ENCODE assay signal across 24 cellular contexts in the genomic region with DNA sequence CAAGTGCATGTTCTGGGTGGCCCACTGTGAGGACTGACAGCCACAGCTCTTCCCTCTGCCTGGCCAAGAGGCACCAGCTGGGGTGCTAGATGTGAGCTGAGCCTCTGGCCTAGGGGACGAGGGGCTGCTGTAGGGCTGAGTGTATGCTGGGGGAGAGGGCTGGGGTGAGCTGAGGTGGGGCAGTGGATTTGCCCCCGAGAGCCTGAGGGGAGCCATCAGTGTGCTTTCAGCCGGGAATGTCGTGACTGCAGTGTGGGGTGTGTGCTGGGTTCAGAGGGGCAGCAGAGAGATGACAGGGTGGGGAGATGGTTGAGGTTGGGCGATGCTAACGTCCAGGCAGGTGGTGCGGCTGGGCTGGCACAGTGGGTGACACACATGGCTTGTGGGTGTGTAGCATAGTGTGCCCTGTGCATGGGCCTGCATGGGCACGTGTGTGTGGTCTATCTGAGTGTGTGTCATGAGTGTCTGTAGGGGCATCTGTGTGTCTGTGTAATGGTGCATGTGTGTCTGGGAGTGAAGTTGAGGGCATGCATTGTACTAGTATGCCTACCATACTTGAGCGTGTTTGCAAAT. TPM values are rescaled to one million over a fixed set of nuclear protein-coding genes. Genes with fewer than 3 reads are reported as not detected.
DNase-seq lines count a peak whose midpoint lies in the region; ATAC-seq, FAIRE-seq and TF ChIP-seq lines count a peak whose summit lies in the region.
"Had no signal": no experiment of that assay in that cellular context is flagged by ENCODE, and none has a peak within 500 bp of the region (broad histone marks: within the 10 kb centered on the region; RNA-seq: fewer than 3 reads in every experiment).

No MANE protein-coding gene starts in this region.

- H3K36me3 Mint-ChIP-seq in H9 (ENCODE audit: insufficient read depth in 1 of 3, low read depth in 3 of 3) (no peaks in the 10 kb centered on the region; a peak in 1 of 7 replicates), neural progenitor cell (no peaks in the 10 kb centered on the region)
- H3K36me3 Mint-ChIP-seq: CD4-positive, alpha-beta memory T cell; IgD-negative memory B cell had no signal

- no peak overlapping the region for H3K4ac ChIP-seq in H9 (ENCODE audit: low read depth, low read length)

- H3K4me3 Mint-ChIP-seq in H9 = peak overlapping the region in 1 of 2 experiments; percentile 22; a peak in 1 of 5 replicates
- H3K4me3 Mint-ChIP-seq in neural progenitor cell = peak overlapping the region; percentile 46
- H3K4me3 Mint-ChIP-seq: CD4-positive, alpha-beta memory T cell; IgD-negative memory B cell had no signal

- H4K20me1 ChIP-seq in H9 (ENCODE audit: control insufficient read depth, insufficient read depth, insufficient read length) (no peaks in the 10 kb centered on the region), neural progenitor cell (ENCODE audit: low read depth) (no peaks in the 10 kb centered on the region), SK-N-SH (ENCODE audit: insufficient read depth) (no peaks in the 10 kb centered on the region)

- H2BK20ac ChIP-seq in H9 (ENCODE audit: low read depth, low read length, poor library complexity, severe bottlenecking) = no peak overlapping the region

- H3K14ac ChIP-seq in H9 (ENCODE audit: insufficient read depth, low read length) = no peak overlapping the region

- H3K4me1 ChIP-seq in H9 (ENCODE audit: insufficient read depth, low read length) (no peaks in the 10 kb centered on the region; the same call in 1 of the 2 replicates), neural progenitor cell (no peaks in the 10 kb centered on the region), sigmoid colon (no peaks in the 10 kb centered on the region), SK-N-SH (ENCODE audit: control insufficient read depth in 1 of 2, insufficient read depth in 2 of 2, low read depth in 1 of 2, low read length in 1 of 2) (no peaks in the 10 kb centered on the region; a peak in 1 of 4 replicates)
- H3K4me1 ChIP-seq: Caco-2 had no signal

- H3K27ac Mint-ChIP-seq in H9 (no peak overlapping the region), neural progenitor cell (no peak overlapping the region)
- H3K27ac Mint-ChIP-seq: IgD-negative memory B cell had no signal

- no peak overlapping the region for H3K56ac ChIP-seq in H9 (ENCODE audit: insufficient read length, low read depth, low read length)

- H3K4me2 ChIP-seq in H9 (ENCODE audit: insufficient read depth, insufficient read length, low read length) (no peak overlapping the region), neural progenitor cell (no peak overlapping the region), SK-N-SH (no peak overlapping the region)
- H3K4me2 ChIP-seq: BLaER1 treated with 17β-estradiol and CSF1 and Interleukin-3, amounts not matched to agents 10 nM and 100 nM had no signal

- no peak overlapping the region for H3K18ac ChIP-seq in H9 (ENCODE audit: insufficient read length, low read depth, low read length)

- H3K4me3 ChIP-seq in neural progenitor cell = no peak overlapping the region
- H3K4me3 ChIP-seq in sigmoid colon = no peak overlapping the region
- H3K4me3 ChIP-seq in SK-N-SH (ENCODE audit: low read depth in 2 of 2, low read length in 1 of 2) = no peak overlapping the region
- H3K4me3 ChIP-seq in MG63 = no peak overlapping the region
- H3K4me3 ChIP-seq: BLaER1 treated with 17β-estradiol and CSF1 and Interleukin-3, amounts not matched to agents 10 nM and 100 nM; GM23248 had no signal

- H3K9me2 ChIP-seq in SK-N-SH = no peaks in the 10 kb centered on the region

- H4K91ac ChIP-seq in H9 (ENCODE audit: insufficient read length, low read depth, low read length) = no peak overlapping the region

- H2BK15ac ChIP-seq in H9 (ENCODE audit: low read depth, low read length) = no peak overlapping the region

- CTCF ChIA-PET in SK-N-SH (lab: Yijun Ruan, JAX) = interaction anchor here (1.2 to 4.2 kb wide), 2 partner anchors 9 to 72 kb away, joined by 3 to 44 read pairs; no protein-coding TSS in a partner anchor

- no peak for FAIRE-seq in GM12891 (lab: Jason Lieb, UNC)

- WGBS in H9 (ENCODE audit: extremely low coverage, insufficient read length, low lambda C conversion rate) = no CpG with 5 or more reads among the region's 9 CpGs
- WGBS in sigmoid colon, 2 donors = 75 to 86% methylated on average over 9 of the region's 9 CpGs
- 30% methylated on average over 6 of the region's 9 CpGs for WGBS in SK-N-SH (ENCODE audit: low lambda C conversion rate)

- H2AFZ ChIP-seq in H9 (ENCODE audit: low read length) = no peak overlapping the region
- no peak overlapping the region for H2AFZ ChIP-seq in neural progenitor cell (replicated peaks)
- H2AFZ ChIP-seq in SK-N-SH (ENCODE audit: low read depth) = no peak overlapping the region
- H2AFZ ChIP-seq: GM23248 had no signal

- H3K9me3 ChIP-seq in H9 (ENCODE audit: control insufficient read depth, low read depth, low read length) (no peaks in the 10 kb centered on the region), neural progenitor cell (ENCODE audit: low read depth) (no peaks in the 10 kb centered on the region), sigmoid colon (no peaks in the 10 kb centered on the region), SK-N-SH (no peaks in the 10 kb centered on the region), MG63 (no peaks in the 10 kb centered on the region)
- H3K9me3 ChIP-seq: BLaER1 treated with 17β-estradiol and CSF1 and Interleukin-3, amounts not matched to agents 10 nM and 100 nM had no signal

- no peak overlapping the region for H4K5ac ChIP-seq in H9 (ENCODE audit: insufficient read length, low read depth, low read length)

- no peak overlapping the region for H3T11ph ChIP-seq in H9 (ENCODE audit: low read length)

- H3K9ac ChIP-seq in H9 (ENCODE audit: extremely low read depth, insufficient read length, low read length) (no peak overlapping the region), neural progenitor cell (no peak overlapping the region), SK-N-SH (no peak overlapping the region)
- H3K9ac ChIP-seq: BLaER1 treated with 17β-estradiol and CSF1 and Interleukin-3, amounts not matched to agents 10 nM and 100 nM; GM23248 had no signal

- ATAC-seq in esophagus mucosa = peak; percentile 18

- no peak for TF ChIP-seq EP300 in sigmoid colon (IDR thresholded peaks at IDR 0.05)
- no peak for TF ChIP-seq EP300 in SK-N-SH (IDR thresholded peaks at IDR 0.05; ENCODE audit: borderline replicate concordance in 1 of 2, low read depth in 1 of 2, low read length in 1 of 2)

- peak; percentile 9 for DNase-seq in H9
- no peak for DNase-seq in neural progenitor cell (ENCODE audit: low spot score)
- DNase-seq in sigmoid colon = peak; percentile 44
- no peak for DNase-seq in SK-N-SH
- no peak for DNase-seq in GM12891 (ENCODE audit: insufficient read length, low spot score)
- no peak for DNase-seq in MG63
- no peak for DNase-seq in activated effector memory CD4-positive, alpha-beta T cell treated with anti-CD3 and anti-CD28 coated beads, Interleukin-2, amount 50 U/mL, for 16 hours
- DNase-seq: CD4-positive, alpha-beta memory T cell; DMS 273 treated with DMSO at 0.1 percent for 48 hours; DMS79 treated with DMSO at 0.1 percent for 48 hours; NCI-H1105 treated with DMSO at 0.1 percent for 48 hours; NCI-H1694; NCI-H2081; NCI-H2171; NCI-H345; NCI-H524; NCI-H774; NK-92 treated with Interleukin-12 subunit alpha and Interleukin-12 subunit beta, amount 100 ng/mL, for 24 hours had no signal

- H3F3A ChIP-seq in neural progenitor cell (ENCODE audit: low read depth) (no peaks in the 10 kb centered on the region), SK-N-SH (replicated peaks; ENCODE audit: insufficient read depth) (no peaks in the 10 kb centered on the region)

- no peaks in the 10 kb centered on the region for H3K79me1 ChIP-seq in H9 (ENCODE audit: insufficient read depth, low read depth, low read length, poor library complexity, severe bottlenecking)

- H3K27me3 ChIP-seq in H9 (ENCODE audit: insufficient read depth, low read length) (no peaks in the 10 kb centered on the region), neural progenitor cell (no peaks in the 10 kb centered on the region), sigmoid colon (peaks cover 0 to 30% (median 0%) of the 10 kb centered on the region in 3 donors), SK-N-SH (ENCODE audit: insufficient read depth) (peaks cover 11% of the 10 kb centered on the region; the same call in 1 of the 2 replicates), MG63 (peaks cover 32% of the 10 kb centered on the region)
- H3K27me3 ChIP-seq: BLaER1 treated with 17β-estradiol and CSF1 and Interleukin-3, amounts not matched to agents 10 nM and 100 nM had no signal

- H2BK5ac ChIP-seq in H9 (ENCODE audit: insufficient read length, low read length) = no peak overlapping the region

- peaks cover 14 to 23% of the 10 kb centered on the region in 2 experiments for H3K4me1 Mint-ChIP-seq in H9
- peaks cover 2% of the 10 kb centered on the region for H3K4me1 Mint-ChIP-seq in neural progenitor cell
- H3K4me1 Mint-ChIP-seq: CD4-positive, alpha-beta memory T cell had no signal

- intact Hi-C loops in sigmoid colon (cut with DNase I) = no loop called here

- TF ChIP-seq RAD21 in SK-N-SH (IDR thresholded peaks at IDR 0.05; ENCODE audit: low read length) = no peak

- TF ChIP-seq POLR2A in sigmoid colon (IDR thresholded peaks at IDR 0.05) = no peak
- TF ChIP-seq POLR2A in GM12891 (IDR thresholded peaks at IDR 0.05; ENCODE audit: low read depth, low read length) = no peak

- no peak overlapping the region for H4K8ac ChIP-seq in H9 (replicated peaks; ENCODE audit: insufficient read length, low read depth, low read length)

- H3K79me2 ChIP-seq in H9 (ENCODE audit: insufficient read depth, low read length) (no peaks in the 10 kb centered on the region), neural progenitor cell (ENCODE audit: low read depth) (no peaks in the 10 kb centered on the region), SK-N-SH (ENCODE audit: insufficient read depth) (no peaks in the 10 kb centered on the region)

- no peak overlapping the region for H2BK120ac ChIP-seq in H9 (ENCODE audit: low read depth, low read length, poor library complexity, severe bottlenecking)

- TF ChIP-seq CTCF in H9 (conservative IDR thresholded peaks at IDR 0.05) = no peak
- TF ChIP-seq CTCF in neural progenitor cell (IDR thresholded peaks at IDR 0.05) = no peak
- TF ChIP-seq CTCF in sigmoid colon (IDR thresholded peaks at IDR 0.05) = no peak
- TF ChIP-seq CTCF in SK-N-SH (IDR thresholded peaks at IDR 0.05) = no peak

- POLR2A ChIA-PET in SK-N-SH (lab: Yijun Ruan, JAX) = no interaction called here

- no peaks in the 10 kb centered on the region for H3K36me3 ChIP-seq in neural progenitor cell
- no peaks in the 10 kb centered on the region for H3K36me3 ChIP-seq in sigmoid colon
- H3K36me3 ChIP-seq in SK-N-SH (replicated peaks in 1 of 2; ENCODE audit: control insufficient read depth in 1 of 2, insufficient read depth in 2 of 2, low read length in 1 of 2) = no peaks in the 10 kb centered on the region
- no peaks in the 10 kb centered on the region for H3K36me3 ChIP-seq in MG63
- H3K36me3 ChIP-seq: BLaER1 treated with 17β-estradiol and CSF1 and Interleukin-3, amounts not matched to agents 10 nM and 100 nM had no signal

- no peak overlapping the region for H2BK12ac ChIP-seq in H9 (ENCODE audit: insufficient read length, low read depth, low read length)

- peaks cover 5% of the 10 kb centered on the region for H3K27me3 Mint-ChIP-seq in H9 (ENCODE audit: low read depth)
- peaks cover 25% of the 10 kb centered on the region for H3K27me3 Mint-ChIP-seq in neural progenitor cell (ENCODE audit: insufficient read depth, low read depth)

- H3K9me3 Mint-ChIP-seq in H9 (no peaks in the 10 kb centered on the region; a peak in 2 of 5 replicates), neural progenitor cell (peaks cover 3% of the 10 kb centered on the region)
- H3K9me3 Mint-ChIP-seq: IgD-negative memory B cell had no signal

- H3K23ac ChIP-seq in H9 (ENCODE audit: insufficient read length, low read depth, low read length) = no peak overlapping the region

- H3K23me2 ChIP-seq in H9 (ENCODE audit: insufficient read length, low read depth, low read length, poor library complexity, severe bottlenecking) = no peaks in the 10 kb centered on the region

- H3K27ac ChIP-seq in H9 (ENCODE audit: insufficient read length, low read depth, low read length) = no peak overlapping the region
- no peak overlapping the region for H3K27ac ChIP-seq in neural progenitor cell
- no peak overlapping the region for H3K27ac ChIP-seq in sigmoid colon
- no peak overlapping the region for H3K27ac ChIP-seq in SK-N-SH (ENCODE audit: low read depth in 2 of 2, low read length in 1 of 2)
- H3K27ac ChIP-seq: 22Rv1; BLaER1 treated with 17β-estradiol and CSF1 and Interleukin-3, amounts not matched to agents 10 nM and 100 nM; GM23248 had no signal

- no peak overlapping the region for H2AK5ac ChIP-seq in H9 (ENCODE audit: insufficient read length, low read length)

RNA-seq across cellular contexts. Expression of gene BLCAP, which starts 46.0 kb away (rescaled TPM):
- 47.7 and 54.3 TPM in 2 replicates for total RNA-seq in H9 (2021)
- total RNA-seq in esophagus mucosa = 66.1 TPM
- 46.4 and 74.3 TPM in 2 replicates for total RNA-seq in neural progenitor cell (ENCODE audit: low replicate concordance)
- total RNA-seq in sigmoid colon = 10 to 100 TPM; 53.1 to 68.1 (median 57.1) TPM
- polyA plus RNA-seq in sigmoid colon = 10 to 100 TPM; 40.2 to 68.7 (median 56.5) TPM
- polyA plus RNA-seq in SK-N-SH (2012; rRNA removed) = 55.8 and 73.0 TPM in 2 replicates
- 65.8 and 66.6 TPM in 2 replicates for polyA plus RNA-seq in SK-N-SH (2012; cell fraction: cytosol; rRNA removed)
- 63.3 and 67.3 TPM in 2 replicates for polyA plus RNA-seq in SK-N-SH (2012; cell fraction: nucleus; rRNA removed)
- polyA plus RNA-seq in GM12891 (2012; ENCODE audit: low read depth, missing spikeins) = 27.5 TPM
- 23.6 and 26.6 TPM in 2 replicates for total RNA-seq in MG63 (2014; rRNA removed; shearing (Covaris generic); ENCODE audit: low replicate concordance)

RNA-seq across cellular contexts. Expression of gene NNAT, which starts 52.7 kb away (rescaled TPM):
- total RNA-seq in H9 (2021) (42.5 and 43.1 TPM in 2 replicates), esophagus mucosa (0.28 TPM), neural progenitor cell (ENCODE audit: low replicate concordance) (0.37 TPM in 1 of 2 replicates, not detected in the other), sigmoid colon (100 to 1,000 TPM in 2 of 4 donors, 10 to 100 TPM in 2; 82.8 to 125 (median 97.2) TPM)
- polyA plus RNA-seq in sigmoid colon (10 to 100 TPM in 1 of 3 donors, 1 to 10 TPM in 1, not detected in 1; 7.8 to 20.8 TPM), SK-N-SH (2012; rRNA removed) (6.7 and 11.3 TPM in 2 replicates)
- 6.6 and 13.1 TPM in 2 replicates for polyA plus RNA-seq in SK-N-SH (2012; cell fraction: cytosol; rRNA removed)
- 2.4 and 3.1 TPM in 2 replicates for polyA plus RNA-seq in SK-N-SH (2012; cell fraction: nucleus; rRNA removed)
- 2.8 TPM for polyA plus RNA-seq in GM12891 (2012; ENCODE audit: low read depth, missing spikeins)
- not detected in 2 replicates for total RNA-seq in MG63 (2014; rRNA removed; shearing (Covaris generic); ENCODE audit: low replicate concordance)
- total RNA-seq: Caco-2; CD4-positive, alpha-beta memory T cell; GM23248 had no signal
- polyA plus RNA-seq: CD4-positive, alpha-beta memory T cell; IgD-negative memory B cell had no signal

Comparison
In these comparisons a context has a peak if more than half of its experiments do, and no peak if none do; other contexts are left out.
1. DNase-seq: peak in H9 (single experiment) and sigmoid colon (single experiment); none in neural progenitor cell (single experiment), SK-N-SH (single experiment), GM12891 (single experiment), MG63 (single experiment) and activated effector memory CD4-positive, alpha-beta T cell treated with anti-CD3 and anti-CD28 coated beads, Interleukin-2, amount 50 U/mL, for 16 hours (single experiment).
2. RNA of gene NNAT, which starts 52.7 kb away (total RNA-seq): 82.8 to 125 TPM in sigmoid colon and 42.5 to 43.1 TPM in H9; 0.28 TPM in esophagus mucosa (single experiment), 0.37 TPM in neural progenitor cell and not detected in MG63; every median in the first group is over 10 times any median in the second.